ENCODE assay signal across 8 cellular contexts in genomic region chr2:231713738-231714638, GRCh38. TPM values are rescaled to one million over a fixed set of nuclear protein-coding genes. Genes with fewer than 3 reads are reported as not detected.
A peak's percentile ranks its signal among the peaks of the same experiment; 100 is the strongest.
DNase-seq lines count a peak whose midpoint lies in the region; ATAC-seq lines count a peak whose summit lies in the region.

No MANE protein-coding gene starts in this region.

- H3K4me1 ChIP-seq in endocrine pancreas (ENCODE audit: control insufficient read depth, insufficient read depth, low read length), result no peaks in the 10 kb centered on the region

- H3K9ac ChIP-seq in endocrine pancreas (ENCODE audit: control insufficient read depth, insufficient read depth, low read length), result peak overlapping the region; percentile 33

- no peaks in the 10 kb centered on the region for H3K9me3 ChIP-seq in endocrine pancreas (ENCODE audit: control insufficient read depth, low read length)

- no peak for ATAC-seq in GM18858 (IDR thresholded peaks at IDR 0.05; ENCODE audit: unreplicated experiment)

- DNase-seq in GDM1 (lab: John Stamatoyannopoulos, UW) (peak; percentile 81), HT-29 (ENCODE audit: low spot score) (peak; percentile 95), NOMO-1 treated with DMSO at 0.1 percent for 48 hours (lab: John Stamatoyannopoulos, UW; ENCODE audit: unreplicated experiment) (peak; percentile 80), mesenteric fat pad (ENCODE audit: low spot score) (peak; percentile 96)
- DNase-seq in activated CD8-positive, alpha-beta memory T cell treated with anti-CD3 and anti-CD28 coated beads for 4 hours (ENCODE audit: low read depth in 2 of 2), result peak; percentile 69 to 74
- DNase-seq in stimulated activated CD8-positive, alpha-beta memory T cell treated with anti-CD3 and anti-CD28 coated beads, Interleukin-15, amount 100 ng/mL, for 24 hours (ENCODE audit: low read depth), result peak; percentile 79

- no peaks in the 10 kb centered on the region for H3K27me3 ChIP-seq in endocrine pancreas (ENCODE audit: control insufficient read depth, insufficient read depth, low read length)

- no peaks in the 10 kb centered on the region for H3K36me3 ChIP-seq in endocrine pancreas (ENCODE audit: control insufficient read depth, insufficient read depth, low read length)

- no peak overlapping the region for H3K4me3 ChIP-seq in endocrine pancreas (ENCODE audit: control insufficient read depth, insufficient read depth, low read length)

RNA-seq across cellular contexts. Expression of gene PTMA, which starts 5.7 kb away (rescaled TPM):
- 1,191 and 1,224 TPM in 2 replicates for total RNA-seq in HT-29 (2014; rRNA removed; shearing (Covaris generic))
- total RNA-seq in mesenteric fat pad, result 790 TPM
